Comparison of ENCODE assay signal across 1 cellular context in the genomic region with DNA sequence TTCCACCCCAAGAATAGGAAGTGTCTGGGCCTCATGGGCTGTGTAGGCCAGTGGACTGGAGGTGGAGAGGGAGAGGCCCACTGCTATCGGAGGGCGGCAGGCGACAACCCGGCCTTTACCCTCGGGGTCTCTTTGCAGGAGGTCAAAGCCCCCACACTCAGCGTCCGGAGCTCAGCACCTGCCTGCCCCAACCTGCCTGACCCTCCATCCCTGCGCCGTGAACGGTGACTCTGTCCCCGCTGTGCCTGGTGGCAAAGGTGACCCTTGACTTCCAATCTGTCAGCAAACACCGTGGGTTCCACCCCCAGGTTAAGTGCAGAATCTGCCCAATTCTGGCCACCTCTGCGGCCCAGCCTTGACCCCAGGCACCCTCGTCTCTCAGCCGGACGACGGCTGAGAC.
TF ChIP-seq lines count a peak whose summit lies in the region.

No MANE protein-coding gene starts in this region.

TF ChIP-seq in H1, 55 proteins besides CTCF, POLR2A, EP300 and RAD21:
- no peak for TF ChIP-seq CEBPB (IDR thresholded peaks at IDR 0.05; ENCODE audit: low read depth, low read length)
- TF ChIP-seq HDAC2 (IDR thresholded peaks at IDR 0.05; ENCODE audit: borderline replicate concordance in 1 of 2, low read depth in 2 of 2, low read length in 2 of 2): no peak
